Comparison of ENCODE assay signal across 19 cellular contexts in the genomic region with DNA sequence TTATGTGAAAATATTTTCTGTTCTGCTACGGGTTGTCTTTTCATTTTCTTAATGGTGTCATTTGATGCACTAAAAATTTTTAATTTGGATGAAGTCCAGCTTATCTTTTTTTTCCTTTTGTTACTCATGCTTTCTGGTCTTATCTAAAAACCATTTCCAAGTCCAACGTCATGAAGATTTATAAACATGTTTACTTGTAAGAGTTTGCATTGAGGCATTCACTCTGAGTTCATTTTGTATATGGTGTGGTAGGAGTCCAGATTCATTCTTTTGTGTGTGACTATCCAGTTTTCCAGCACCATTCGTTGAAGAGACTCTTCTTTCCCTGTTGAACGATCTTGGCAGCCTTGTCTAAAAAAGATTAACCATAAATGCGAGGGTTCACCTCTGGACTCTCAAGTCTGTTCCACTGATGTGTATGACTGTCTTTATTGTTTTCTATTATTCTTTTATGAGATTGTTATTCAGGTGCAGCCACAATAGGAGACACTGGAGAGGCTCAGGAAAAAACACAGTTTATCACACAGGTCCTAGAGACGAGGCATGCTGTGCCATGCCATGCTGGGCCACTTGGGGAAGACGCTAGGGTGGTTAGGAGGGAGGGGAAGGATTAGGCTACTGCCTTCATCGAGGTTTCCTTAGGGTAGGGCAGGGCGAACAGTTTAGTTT. TPM values are rescaled to one million over a fixed set of nuclear protein-coding genes. Genes with fewer than 3 reads are reported as not detected.
DNase-seq lines count a peak whose midpoint lies in the region; ATAC-seq, FAIRE-seq and TF ChIP-seq lines count a peak whose summit lies in the region.
"Had no signal": no experiment of that assay in that cellular context is flagged by ENCODE, and none has a peak within 500 bp of the region (broad histone marks: within the 10 kb centered on the region; RNA-seq: fewer than 3 reads in every experiment).

No MANE protein-coding gene starts in this region.

- no peaks in the 10 kb centered on the region for H3K27me3 Mint-ChIP-seq in activated CD8-positive, alpha-beta T cell treated with anti-CD3 and anti-CD28 coated beads for 36 hours
- no peaks in the 10 kb centered on the region for H3K27me3 Mint-ChIP-seq in activated CD8-positive, alpha-beta T cell treated with anti-CD3 and anti-CD28 coated beads, Interleukin-2, amount 10 ng/mL, durations not matched to agents 7 days and 5 days (ENCODE audit: low read depth)
- no peaks in the 10 kb centered on the region for H3K27me3 Mint-ChIP-seq in central memory CD8-positive, alpha-beta T cell
- H3K27me3 Mint-ChIP-seq in immature natural killer cell (ENCODE audit: low read depth in 3 of 3), result no peaks in the 10 kb centered on the region
- H3K27me3 Mint-ChIP-seq: activated CD4-positive, alpha-beta memory T cell treated with anti-CD3 and anti-CD28 coated beads, Interleukin-2, amount 10 ng/mL, durations not matched to agents 7 days and 5 days had no signal

- TF ChIP-seq CTCF in activated CD8-positive, alpha-beta T cell treated with anti-CD3 and anti-CD28 coated beads for 36 hours (IDR thresholded peaks at IDR 0.05), result no peak
- no peak for TF ChIP-seq CTCF in lower leg skin (IDR thresholded peaks at IDR 0.05)

- WGBS in small intestine, 3 donors, result 41 to 74% (median 52%) methylated on average over 9 of the region's 9 CpGs
- 62 to 75% methylated on average over 9 of the region's 9 CpGs for WGBS in lower leg skin, 2 donors

- H3K4me1 Mint-ChIP-seq in activated CD8-positive, alpha-beta T cell treated with anti-CD3 and anti-CD28 coated beads for 36 hours (ENCODE audit: low read depth), result peaks cover 45% of the 10 kb centered on the region
- H3K4me1 Mint-ChIP-seq in activated CD8-positive, alpha-beta T cell treated with anti-CD3 and anti-CD28 coated beads, Interleukin-2, amount 10 ng/mL, durations not matched to agents 7 days and 5 days (ENCODE audit: low read depth), result peaks cover 24% of the 10 kb centered on the region
- peaks cover 55% of the 10 kb centered on the region for H3K4me1 Mint-ChIP-seq in central memory CD8-positive, alpha-beta T cell
- H3K4me1 Mint-ChIP-seq in immature natural killer cell, result peaks cover 45 to 69% of the 10 kb centered on the region in 2 donors

- CTCF ChIA-PET in activated CD8-positive, alpha-beta T cell treated with anti-CD3 and anti-CD28 coated beads for 36 hours (lab: Charles Lee), result interaction anchor here (1.8 kb wide), 1 partner anchor 12 kb away, joined by 6 read pairs; no protein-coding TSS in a partner anchor
- CTCF ChIA-PET in activated CD8-positive, alpha-beta T cell treated with anti-CD3 and anti-CD28 coated beads, Interleukin-2, amount 10 ng/mL, durations not matched to agents 7 days and 5 days (lab: Charles Lee), result no interaction called here

- intact Hi-C loops in activated CD8-positive, alpha-beta T cell treated with anti-CD3 and anti-CD28 coated beads for 36 hours (cut with micrococcal nuclease), result no loop called here
- intact Hi-C loops in lower leg skin (cut with DNase I; ENCODE audit: low total_unique reads), result no loop called here

- FAIRE-seq in small intestine (lab: Jason Lieb, UNC), result no peak
- FAIRE-seq: GM12891, HepG2 had no signal

- H3K9me3 ChIP-seq in small intestine (ENCODE audit: control insufficient read depth, low read depth), result no peaks in the 10 kb centered on the region
- H3K9me3 ChIP-seq: prostate gland, SJSA1, testis had no signal

- TF ChIP-seq POLR2A in lower leg skin (IDR thresholded peaks at IDR 0.05), result no peak

- H3K36me3 Mint-ChIP-seq in activated CD8-positive, alpha-beta T cell treated with anti-CD3 and anti-CD28 coated beads for 36 hours (ENCODE audit: low read depth), result peaks cover 67% of the 10 kb centered on the region
- peaks cover 63% of the 10 kb centered on the region for H3K36me3 Mint-ChIP-seq in activated CD8-positive, alpha-beta T cell treated with anti-CD3 and anti-CD28 coated beads, Interleukin-2, amount 10 ng/mL, durations not matched to agents 7 days and 5 days (ENCODE audit: low read depth)
- peaks cover 28% of the 10 kb centered on the region for H3K36me3 Mint-ChIP-seq in central memory CD8-positive, alpha-beta T cell (ENCODE audit: insufficient read depth)
- H3K36me3 Mint-ChIP-seq in immature natural killer cell, result peaks cover 13 to 20% (median 15%) of the 10 kb centered on the region in 3 donors

- no peak for DNase-seq in activated CD8-positive, alpha-beta T cell treated with anti-CD3 and anti-CD28 coated beads for 36 hours
- DNase-seq in activated CD8-positive, alpha-beta T cell treated with anti-CD3 and anti-CD28 coated beads, Interleukin-2, amount 10 ng/mL, durations not matched to agents 7 days and 5 days, result no peak
- no peak for DNase-seq in central memory CD8-positive, alpha-beta T cell (ENCODE audit: low spot score in 2 of 2)
- DNase-seq in immature natural killer cell, result no peak
- DNase-seq in small intestine, result peak; percentile 29
- DNase-seq in stimulated activated CD4-positive, alpha-beta T cell treated with anti-CD3 and anti-CD28 coated beads, Interleukin-2, amount 100 ng/mL, for 48 hours, result no peak
- DNase-seq in mucosa of gallbladder (ENCODE audit: low spot score), result no peak
- no peak for DNase-seq in lower leg skin (ENCODE audit: low spot score in 2 of 2)
- DNase-seq: activated CD4-positive, alpha-beta memory T cell treated with anti-CD3 and anti-CD28 coated beads, Interleukin-2, amount 10 ng/mL, durations not matched to agents 7 days and 5 days; activated gamma-delta T cell; effector CD8-positive, alpha-beta T cell; foreskin melanocyte; HCEC 1CT; T1000; testis had no signal

- H3K4me3 ChIP-seq in small intestine (ENCODE audit: low read depth in 1 of 2, low read length in 2 of 2), result no peak overlapping the region
- H3K4me3 ChIP-seq in lower leg skin (ENCODE audit: low read depth, poor library complexity, severe bottlenecking), result no peak overlapping the region
- H3K4me3 ChIP-seq: prostate gland, SJSA1, testis had no signal

- no peaks in the 10 kb centered on the region for H3K27me3 ChIP-seq in small intestine (ENCODE audit: control insufficient read depth in 2 of 2, insufficient read depth in 2 of 2, low read length in 2 of 2)
- H3K27me3 ChIP-seq: SJSA1, testis had no signal

- peak overlapping the region; percentile 87 for H3K27ac Mint-ChIP-seq in activated CD8-positive, alpha-beta T cell treated with anti-CD3 and anti-CD28 coated beads for 36 hours
- no peak overlapping the region for H3K27ac Mint-ChIP-seq in activated CD8-positive, alpha-beta T cell treated with anti-CD3 and anti-CD28 coated beads, Interleukin-2, amount 10 ng/mL, durations not matched to agents 7 days and 5 days
- peak overlapping the region; percentile 83 for H3K27ac Mint-ChIP-seq in central memory CD8-positive, alpha-beta T cell (ENCODE audit: low read depth)
- peak overlapping the region in 5 of 6 donors; percentile 50 to 82 (median 53) for H3K27ac Mint-ChIP-seq in immature natural killer cell
- H3K27ac Mint-ChIP-seq: activated CD4-positive, alpha-beta memory T cell treated with anti-CD3 and anti-CD28 coated beads, Interleukin-2, amount 10 ng/mL, durations not matched to agents 7 days and 5 days had no signal

- H3K4me1 ChIP-seq in small intestine (ENCODE audit: control insufficient read depth in 2 of 2, insufficient read depth in 1 of 2, low read depth in 1 of 2, low read length in 1 of 2), result peaks cover 0 to 3% of the 10 kb centered on the region in 2 donors
- H3K4me1 ChIP-seq: prostate gland, SJSA1 had no signal

- no peak for ATAC-seq in activated CD8-positive, alpha-beta T cell treated with anti-CD3 and anti-CD28 coated beads for 36 hours
- no peak for ATAC-seq in activated CD8-positive, alpha-beta T cell treated with anti-CD3 and anti-CD28 coated beads, Interleukin-2, amount 10 ng/mL, durations not matched to agents 7 days and 5 days
- no peak for ATAC-seq in central memory CD8-positive, alpha-beta T cell (replicated peaks; ENCODE audit: extremely low read depth, poor library complexity, severe bottlenecking)
- ATAC-seq: HepG2 had no signal

- H3K9me3 Mint-ChIP-seq in activated CD8-positive, alpha-beta T cell treated with anti-CD3 and anti-CD28 coated beads for 36 hours, result peaks cover 7% of the 10 kb centered on the region
- no peaks in the 10 kb centered on the region for H3K9me3 Mint-ChIP-seq in activated CD8-positive, alpha-beta T cell treated with anti-CD3 and anti-CD28 coated beads, Interleukin-2, amount 10 ng/mL, durations not matched to agents 7 days and 5 days (ENCODE audit: insufficient read depth)
- H3K9me3 Mint-ChIP-seq in central memory CD8-positive, alpha-beta T cell, result no peaks in the 10 kb centered on the region
- no peaks in the 10 kb centered on the region for H3K9me3 Mint-ChIP-seq in immature natural killer cell
- H3K9me3 Mint-ChIP-seq: activated CD4-positive, alpha-beta memory T cell treated with anti-CD3 and anti-CD28 coated beads, Interleukin-2, amount 10 ng/mL, durations not matched to agents 7 days and 5 days had no signal

- POLR2A ChIA-PET in activated CD8-positive, alpha-beta T cell treated with anti-CD3 and anti-CD28 coated beads for 36 hours (lab: Charles Lee), result interaction anchor here (0.8 kb wide), 1 partner anchor 25 kb away, joined by 3 read pairs; no protein-coding TSS in a partner anchor
- POLR2A ChIA-PET in activated CD8-positive, alpha-beta T cell treated with anti-CD3 and anti-CD28 coated beads, Interleukin-2, amount 10 ng/mL, durations not matched to agents 7 days and 5 days (lab: Charles Lee), result no interaction called here

- peaks cover 2 to 6% of the 10 kb centered on the region in 2 donors for H3K36me3 ChIP-seq in small intestine (ENCODE audit: control insufficient read depth in 2 of 2, insufficient read depth in 2 of 2, low read length in 2 of 2)
- H3K36me3 ChIP-seq: prostate gland had no signal

- H3K4me3 Mint-ChIP-seq in activated CD8-positive, alpha-beta T cell treated with anti-CD3 and anti-CD28 coated beads for 36 hours, result no peak overlapping the region
- no peak overlapping the region for H3K4me3 Mint-ChIP-seq in activated CD8-positive, alpha-beta T cell treated with anti-CD3 and anti-CD28 coated beads, Interleukin-2, amount 10 ng/mL, durations not matched to agents 7 days and 5 days
- peak overlapping the region; percentile 49 for H3K4me3 Mint-ChIP-seq in central memory CD8-positive, alpha-beta T cell
- peak overlapping the region in 4 of 5 donors; percentile 40 to 65 (median 49) for H3K4me3 Mint-ChIP-seq in immature natural killer cell
- H3K4me3 Mint-ChIP-seq: activated CD4-positive, alpha-beta memory T cell treated with anti-CD3 and anti-CD28 coated beads, Interleukin-2, amount 10 ng/mL, durations not matched to agents 7 days and 5 days had no signal

- H3K27ac ChIP-seq in small intestine (ENCODE audit: low read depth in 1 of 2, low read length in 1 of 2), result no peak overlapping the region
- H3K27ac ChIP-seq: prostate gland, SJSA1 had no signal

RNA-seq across cellular contexts. Expression of a gene that starts 35.0 kb away (rescaled TPM):
- 10 to 100 TPM; 23.5 to 32.8 TPM for total RNA-seq in activated CD8-positive, alpha-beta T cell treated with anti-CD3 and anti-CD28 coated beads for 36 hours
- 10 to 100 TPM; 36.7 to 38.7 TPM for total RNA-seq in activated CD8-positive, alpha-beta T cell treated with anti-CD3 and anti-CD28 coated beads, Interleukin-2, amount 10 ng/mL, durations not matched to agents 7 days and 5 days
- 10 to 100 TPM in 2 of 3 donors, 1 to 10 TPM in 1; 9.0 to 17.1 (median 10.7) TPM for polyA plus RNA-seq in immature natural killer cell
- polyA plus RNA-seq in small intestine, result 1 to 10 TPM; 5.1 to 7.2 (median 5.7) TPM
- total RNA-seq in mucosa of gallbladder, result 22.2 TPM
- total RNA-seq in lower leg skin, result 10 to 100 TPM; 15.9 to 25.8 (median 18.7) TPM

Comparison
In these comparisons a context has a peak if more than half of its experiments do, and no peak if none do; other contexts are left out.
1. H3K4me3 Mint-ChIP-seq: peak in central memory CD8-positive, alpha-beta T cell (single experiment) and immature natural killer cell (4 of 5); none in activated CD8-positive, alpha-beta T cell treated with anti-CD3 and anti-CD28 coated beads for 36 hours (single experiment) and activated CD8-positive, alpha-beta T cell treated with anti-CD3 and anti-CD28 coated beads, Interleukin-2, amount 10 ng/mL, durations not matched to agents 7 days and 5 days (single experiment).